In genomic region chr3:64203216-64203615, GRCh38 we compare ENCODE assay signal across 16 cellular contexts. TPM values are rescaled to one million over a fixed set of nuclear protein-coding genes. Genes with fewer than 3 reads are reported as not detected.
"Had no signal": no experiment of that assay in that cellular context is flagged by ENCODE, and none has a peak within 500 bp of the region (broad histone marks: within the 10 kb centered on the region; RNA-seq: fewer than 3 reads in every experiment).

No MANE protein-coding gene starts in this region.

- H3K4me1 Mint-ChIP-seq: activated CD4-positive, alpha-beta T cell treated with anti-CD3 and anti-CD28 coated beads, Interleukin-2, amount 10 ng/mL, durations not matched to agents 24 days and 14 days; stimulated activated naive CD8-positive, alpha-beta T cell treated with anti-CD3 and anti-CD28 coated beads, Interleukin-15, amount 100 ng/mL, for 72 hours had no signal

- H3K36me3 Mint-ChIP-seq: natural killer cell treated with Interleukin-12 subunit alpha and Interleukin-12 subunit beta and Interleukin-15 and Interleukin-18, amount 100 ng/mL, for 72 hours had no signal

- H3K4me3 Mint-ChIP-seq: activated CD4-positive, alpha-beta T cell treated with anti-CD3 and anti-CD28 coated beads, Interleukin-2, amount 10 ng/mL, durations not matched to agents 24 days and 14 days; memory B cell; natural killer cell treated with Interleukin-12 subunit alpha and Interleukin-12 subunit beta and Interleukin-15 and Interleukin-18, amount 100 ng/mL, for 72 hours; stimulated activated naive CD8-positive, alpha-beta T cell treated with anti-CD3 and anti-CD28 coated beads, Interleukin-15, amount 100 ng/mL, for 72 hours; T-helper 1 cell treated with Interleukin-12 subunit alpha and Interleukin-12 subunit beta and Interleukin-4 antibody, amounts not matched to agents 30 μg/mL and 1 μg/mL, for 36 hours; WTC11 had no signal

- H3K4me1 ChIP-seq: testis had no signal

- H3K4me3 ChIP-seq: testis, upper lobe of right lung had no signal

- H3K9me3 Mint-ChIP-seq: activated CD4-positive, alpha-beta T cell treated with anti-CD3 and anti-CD28 coated beads, Interleukin-2, amount 10 ng/mL, durations not matched to agents 24 days and 14 days; memory B cell; T-helper 1 cell treated with Interleukin-12 subunit alpha and Interleukin-12 subunit beta and Interleukin-4 antibody, amounts not matched to agents 30 μg/mL and 1 μg/mL, for 36 hours had no signal

- H3K36me3 ChIP-seq: upper lobe of right lung had no signal

- H3K9me3 ChIP-seq: testis, upper lobe of right lung had no signal

- ATAC-seq: left lobe of liver; natural killer cell treated with Interleukin-12 subunit alpha and Interleukin-12 subunit beta and Interleukin-15 and Interleukin-18, amount 100 ng/mL, for 72 hours; stimulated activated naive CD8-positive, alpha-beta T cell treated with anti-CD3 and anti-CD28 coated beads, Interleukin-15, amount 100 ng/mL, for 72 hours; upper lobe of right lung; WTC11 had no signal

- H3K27ac ChIP-seq: testis, upper lobe of right lung had no signal

- H3K27me3 ChIP-seq: testis, upper lobe of right lung had no signal

- H3K27me3 Mint-ChIP-seq: activated CD4-positive, alpha-beta T cell treated with anti-CD3 and anti-CD28 coated beads, Interleukin-2, amount 10 ng/mL, durations not matched to agents 24 days and 14 days had no signal

- H3K27ac Mint-ChIP-seq: activated CD4-positive, alpha-beta T cell treated with anti-CD3 and anti-CD28 coated beads, Interleukin-2, amount 10 ng/mL, durations not matched to agents 24 days and 14 days; memory B cell; natural killer cell treated with Interleukin-12 subunit alpha and Interleukin-12 subunit beta and Interleukin-15 and Interleukin-18, amount 100 ng/mL, for 72 hours; T-helper 1 cell treated with Interleukin-12 subunit alpha and Interleukin-12 subunit beta and Interleukin-4 antibody, amounts not matched to agents 30 μg/mL and 1 μg/mL, for 36 hours; WTC11 had no signal

- DNase-seq: activated CD4-positive, alpha-beta T cell treated with anti-CD3 and anti-CD28 coated beads, Interleukin-2, amount 10 ng/mL, durations not matched to agents 24 days and 14 days; activated naive CD4-positive, alpha-beta T cell treated with Interleukin-2 at 50 U/mL for 16 hours; dermis blood vessel endothelial cell; erythroblast; foreskin fibroblast; head of caudate nucleus; stimulated activated CD4-positive, alpha-beta T cell treated with anti-CD3 and anti-CD28 coated beads, Interleukin-15, amount 100 ng/mL, for 24 hours; stimulated activated CD4-positive, alpha-beta T cell treated with anti-CD3 and anti-CD28 coated beads, Interleukin-4, amount 100 ng/mL, for 4 hours; stimulated activated naive CD8-positive, alpha-beta T cell treated with anti-CD3 and anti-CD28 coated beads, Interleukin-15, amount 100 ng/mL, for 72 hours; testis; upper lobe of right lung had no signal

RNA-seq across cellular contexts. Expression of gene PRICKLE2, which starts 22.1 kb away (rescaled TPM):
- total RNA-seq: activated CD4-positive, alpha-beta T cell treated with anti-CD3 and anti-CD28 coated beads, Interleukin-2, amount 10 ng/mL, durations not matched to agents 24 days and 14 days had no signal
